ENCODE assay signal across 17 cellular contexts in the genomic region with DNA sequence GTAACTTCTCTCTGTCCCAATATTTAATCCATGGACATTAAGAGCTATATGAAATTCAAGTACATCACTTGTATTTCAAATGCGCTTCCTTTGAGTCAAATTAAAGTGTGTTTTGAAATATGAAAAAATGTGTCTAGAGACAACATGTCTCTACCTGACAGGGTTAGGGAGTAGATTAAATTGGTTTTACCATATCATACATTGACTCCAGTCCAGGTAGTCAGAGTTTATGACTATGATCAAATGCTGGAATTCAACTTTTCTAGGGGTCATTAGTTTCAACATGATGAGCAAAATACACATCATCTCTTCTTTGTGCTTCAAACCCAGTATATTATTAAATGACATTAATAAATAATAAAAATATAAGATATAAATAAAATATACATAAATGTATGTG.
DNase-seq lines count a peak whose midpoint lies in the region; TF ChIP-seq lines count a peak whose summit lies in the region.
"Had no signal": no experiment of that assay in that cellular context is flagged by ENCODE, and none has a peak within 500 bp of the region (broad histone marks: within the 10 kb centered on the region; RNA-seq: fewer than 3 reads in every experiment).

No MANE protein-coding gene starts in this region.

- H3K9me2 ChIP-seq in MM.1S (replicated peaks; ENCODE audit: insufficient read depth, low read length) = no peaks in the 10 kb centered on the region

- H4K20me1 ChIP-seq in MM.1S (ENCODE audit: insufficient read depth, low read length) = no peaks in the 10 kb centered on the region
- H4K20me1 ChIP-seq: BLaER1 had no signal

- no peak for DNase-seq in MM.1S
- peak; percentile 22 for DNase-seq in RWPE1 (ENCODE audit: low spot score)
- DNase-seq in kidney tubule cell (ENCODE audit: low spot score) = peak; percentile 56
- no peak for DNase-seq in NCI-H774 (lab: John Stamatoyannopoulos, UW)
- no peak for DNase-seq in substantia nigra (lab: John Stamatoyannopoulos, UW)
- no peak for DNase-seq in T-helper 2 cell
- DNase-seq in caudate nucleus (lab: John Stamatoyannopoulos, UW) = no peak
- DNase-seq: Caco-2; CD4-positive, CD25-positive, alpha-beta regulatory T cell; CD8-positive, alpha-beta T cell; DMS153; DND-41; GM23248; H7; HCEC 1CT had no signal

- H3K27ac ChIP-seq in MM.1S (ENCODE audit: low read length) (no peak overlapping the region), RWPE1 (no peak overlapping the region), substantia nigra (ENCODE audit: low read depth, low read length, poor library complexity, severe bottlenecking) (no peak overlapping the region), caudate nucleus (ENCODE audit: low read depth, low read length) (no peak overlapping the region)
- H3K27ac ChIP-seq: BLaER1, C4-2B, GM23248 had no signal

- CTCF ChIA-PET in RWPE1 (lab: Yijun Ruan, JAX) = no interaction called here

- no peaks in the 10 kb centered on the region for H3F3A ChIP-seq in MM.1S (ENCODE audit: insufficient read depth, low read length)

- no peaks in the 10 kb centered on the region for H3K79me2 ChIP-seq in MM.1S (ENCODE audit: low read length)

- H3K9ac ChIP-seq in MM.1S (ENCODE audit: low read length) = no peak overlapping the region
- H3K9ac ChIP-seq: BLaER1, GM23248 had no signal

- H3K4me2 ChIP-seq in MM.1S (ENCODE audit: low read depth, low read length) = peak overlapping the region; percentile 32; the same call in 1 of the 2 replicates
- H3K4me2 ChIP-seq: BLaER1 had no signal

- H3K9me3 ChIP-seq in MM.1S (replicated peaks; ENCODE audit: insufficient read depth, low read length) = no peaks in the 10 kb centered on the region
- H3K9me3 ChIP-seq: Caco-2 had no signal

- H2AFZ ChIP-seq in MM.1S (ENCODE audit: low read length) = no peak overlapping the region
- H2AFZ ChIP-seq: GM23248 had no signal

- no peaks in the 10 kb centered on the region; the same call in 1 of the 2 replicates for H3K27me3 ChIP-seq in MM.1S (replicated peaks; ENCODE audit: insufficient read depth, low read length)
- H3K27me3 ChIP-seq: BLaER1 had no signal

- H3K4me1 ChIP-seq in MM.1S (ENCODE audit: low read length) = peaks cover 10% of the 10 kb centered on the region
- H3K4me1 ChIP-seq: BLaER1, Caco-2 had no signal

- no peak overlapping the region for H3K4me3 ChIP-seq in MM.1S (ENCODE audit: low read length)
- H3K4me3 ChIP-seq: BLaER1, GM23248 had no signal

- no peak for TF ChIP-seq CTCF in MM.1S (IDR thresholded peaks at IDR 0.05; ENCODE audit: low read length)
- TF ChIP-seq CTCF in RWPE1 (conservative IDR thresholded peaks at IDR 0.05; ENCODE audit: low read depth) = no peak

- POLR2A ChIA-PET in RWPE1 (lab: Yijun Ruan, JAX; ENCODE audit: low non-redundant PET) = no interaction called here

- no peaks in the 10 kb centered on the region for H3K36me3 ChIP-seq in MM.1S (replicated peaks; ENCODE audit: insufficient read depth, low read length)
- H3K36me3 ChIP-seq: BLaER1 had no signal

Comparison
In these comparisons a context has a peak if more than half of its experiments do, and no peak if none do; other contexts are left out.
1. DNase-seq: peak in RWPE1 (single experiment) and kidney tubule cell (single experiment); none in MM.1S (single experiment), NCI-H774 (single experiment), substantia nigra (0 of 49), T-helper 2 cell (0 of 5) and caudate nucleus (0 of 61).